1 cellular context compared by ENCODE assay signal in genomic region chr7:111736475-111736874, GRCh38.
TF ChIP-seq lines count a peak whose summit lies in the region.

No MANE protein-coding gene starts in this region.

TF ChIP-seq in GM12878, 131 proteins besides CTCF, POLR2A, EP300 and RAD21 (continued from another document):
- TF ChIP-seq STAT3 (IDR thresholded peaks at IDR 0.05; ENCODE audit: low read depth, low read length) (no peak), ZNF592 (IDR thresholded peaks at IDR 0.05) (no peak), ETV6 (conservative IDR thresholded peaks at IDR 0.05 in 1 of 2, IDR thresholded peaks at IDR 0.05 in 1 of 2; ENCODE audit: borderline replicate concordance in 1 of 2, low read depth in 1 of 2) (no peak), USF1 (IDR thresholded peaks at IDR 0.05; ENCODE audit: borderline replicate concordance, extremely low read length, insufficient read depth, low read depth, low read length) (no peak), ZBTB40 (IDR thresholded peaks at IDR 0.05; ENCODE audit: borderline replicate concordance) (no peak), NR2C2 (IDR thresholded peaks at IDR 0.05; ENCODE audit: borderline replicate concordance, control insufficient read depth, insufficient read length, low read depth) (no peak), RBBP5 (conservative IDR thresholded peaks at IDR 0.05) (no peak)
- TF ChIP-seq, protein P1, sequence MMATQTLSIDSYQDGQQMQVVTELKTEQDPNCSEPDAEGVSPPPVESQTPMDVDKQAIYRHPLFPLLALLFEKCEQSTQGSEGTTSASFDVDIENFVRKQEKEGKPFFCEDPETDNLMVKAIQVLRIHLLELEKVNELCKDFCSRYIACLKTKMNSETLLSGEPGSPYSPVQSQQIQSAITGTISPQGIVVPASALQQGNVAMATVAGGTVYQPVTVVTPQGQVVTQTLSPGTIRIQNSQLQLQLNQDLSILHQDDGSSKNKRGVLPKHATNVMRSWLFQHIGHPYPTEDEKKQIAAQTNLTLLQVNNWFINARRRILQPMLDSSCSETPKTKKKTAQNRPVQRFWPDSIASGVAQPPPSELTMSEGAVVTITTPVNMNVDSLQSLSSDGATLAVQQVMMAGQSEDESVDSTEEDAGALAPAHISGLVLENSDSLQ (IDR thresholded peaks at IDR 0.05): no peak
- TF ChIP-seq, protein P2, sequence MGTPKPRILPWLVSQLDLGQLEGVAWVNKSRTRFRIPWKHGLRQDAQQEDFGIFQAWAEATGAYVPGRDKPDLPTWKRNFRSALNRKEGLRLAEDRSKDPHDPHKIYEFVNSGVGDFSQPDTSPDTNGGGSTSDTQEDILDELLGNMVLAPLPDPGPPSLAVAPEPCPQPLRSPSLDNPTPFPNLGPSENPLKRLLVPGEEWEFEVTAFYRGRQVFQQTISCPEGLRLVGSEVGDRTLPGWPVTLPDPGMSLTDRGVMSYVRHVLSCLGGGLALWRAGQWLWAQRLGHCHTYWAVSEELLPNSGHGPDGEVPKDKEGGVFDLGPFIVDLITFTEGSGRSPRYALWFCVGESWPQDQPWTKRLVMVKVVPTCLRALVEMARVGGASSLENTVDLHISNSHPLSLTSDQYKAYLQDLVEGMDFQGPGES (IDR thresholded peaks at IDR 0.05): no peak
TF ChIP-seq in GM12878: peak in this region for 0.
